ENCODE assay signal across 23 cellular contexts in the genomic region with DNA sequence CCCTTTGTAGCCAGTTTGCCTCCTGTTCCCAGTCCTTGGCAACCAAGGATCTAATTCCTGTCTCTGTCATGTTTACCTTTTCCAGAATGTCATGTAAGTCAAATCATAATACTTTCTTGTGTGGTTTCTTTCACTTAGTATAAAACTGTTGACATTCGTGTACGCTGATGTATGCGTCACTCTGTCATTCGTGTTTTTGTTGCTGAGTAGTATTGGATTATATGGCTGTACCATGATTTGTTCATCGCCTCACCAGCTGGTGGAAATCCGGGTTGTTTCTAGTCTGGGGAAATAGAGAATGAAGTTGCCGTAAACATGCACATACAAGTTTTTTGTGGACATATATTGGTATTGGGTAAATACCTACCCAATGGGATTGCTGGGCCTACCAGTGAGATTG.
A peak's percentile ranks its signal among the peaks of the same experiment; 100 is the strongest.
DNase-seq lines count a peak whose midpoint lies in the region; ATAC-seq and TF ChIP-seq lines count a peak whose summit lies in the region.
"Had no signal": no experiment of that assay in that cellular context is flagged by ENCODE, and none has a peak within 500 bp of the region (broad histone marks: within the 10 kb centered on the region; RNA-seq: fewer than 3 reads in every experiment).

No MANE protein-coding gene starts in this region.

- H4K91ac ChIP-seq in trophoblast cell (ENCODE audit: low read depth, low read length): no peak overlapping the region

- H3K4me3 ChIP-seq in mucosa of rectum (ENCODE audit: low read length in 2 of 2): no peak overlapping the region
- H3K4me3 ChIP-seq in suprapubic skin: no peak overlapping the region
- H3K4me3 ChIP-seq in trophoblast cell (ENCODE audit: low read depth, low read length): no peak overlapping the region
- no peak overlapping the region for H3K4me3 ChIP-seq in right cardiac atrium (ENCODE audit: low read length)
- H3K4me3 ChIP-seq: BLaER1, GM23248, MG63, PC-9, SJSA1 had no signal

- TF ChIP-seq CTCF in WTC11 (IDR thresholded peaks at IDR 0.05) (no peak), suprapubic skin (IDR thresholded peaks at IDR 0.05) (no peak), natural killer cell (IDR thresholded peaks at IDR 0.05) (no peak)

- no peak overlapping the region for H3K4me3 Mint-ChIP-seq in WTC11
- H3K4me3 Mint-ChIP-seq in natural killer cell: no peak overlapping the region
- H3K4me3 Mint-ChIP-seq: CD4-positive, CD25-positive, alpha-beta regulatory T cell; H9 had no signal

- DNase-seq in COLO668 (lab: John Stamatoyannopoulos, UW; ENCODE audit: unreplicated experiment) (peak; percentile 43), WTC11 (ENCODE audit: low spot score) (no peak), suprapubic skin (ENCODE audit: low spot score in 2 of 2) (no peak), trophoblast cell (no peak), natural killer cell (no peak), right cardiac atrium (no peak)
- DNase-seq: 8988T; ACHN; CD4-positive, CD25-positive, alpha-beta regulatory T cell; GM23248; H9; KG1; MG63; NCI-H1105 treated with DMSO at 0.1 percent for 48 hours; NCI-H2107; NCI-H446; NCI-H524 treated with DMSO at 0.1 percent for 48 hours; PC-9 had no signal

- no peak overlapping the region for H2BK120ac ChIP-seq in trophoblast cell (ENCODE audit: insufficient read depth, low read length, poor library complexity)

- H4K8ac ChIP-seq in trophoblast cell (ENCODE audit: low read depth, low read length): no peak overlapping the region

- no peak overlapping the region for H3K23ac ChIP-seq in trophoblast cell (ENCODE audit: low read length)

- no peak overlapping the region for H2AFZ ChIP-seq in trophoblast cell (ENCODE audit: insufficient read depth, low read length, poor library complexity)
- H2AFZ ChIP-seq: GM23248, PC-9 had no signal

- no peaks in the 10 kb centered on the region for H3K79me1 ChIP-seq in trophoblast cell (ENCODE audit: low read length)

- no peaks in the 10 kb centered on the region for H3K36me3 ChIP-seq in mucosa of rectum (ENCODE audit: control insufficient read depth in 2 of 2, insufficient read depth in 2 of 2, low read length in 2 of 2)
- H3K36me3 ChIP-seq in suprapubic skin: no peaks in the 10 kb centered on the region
- no peaks in the 10 kb centered on the region for H3K36me3 ChIP-seq in trophoblast cell (ENCODE audit: control insufficient read depth in 1 of 2, insufficient read depth in 2 of 2, low read length in 2 of 2)
- H3K36me3 ChIP-seq: BLaER1, MG63, SJSA1 had no signal

- intact Hi-C loops in natural killer cell (cut with micrococcal nuclease) (no loop called here), right cardiac atrium (cut with DNase I) (no loop called here)

- WGBS in suprapubic skin: 91% methylated on average over 7 of the region's 7 CpGs
- WGBS in trophoblast cell (ENCODE audit: extremely low coverage, insufficient coverage, insufficient read length): no CpG with 5 or more reads among the region's 7 CpGs
- WGBS in right cardiac atrium: 96% methylated on average over 7 of the region's 7 CpGs

- no peaks in the 10 kb centered on the region for H3K9me3 Mint-ChIP-seq in WTC11
- H3K9me3 Mint-ChIP-seq in natural killer cell: no peaks in the 10 kb centered on the region
- H3K9me3 Mint-ChIP-seq: H9 had no signal

- no peak overlapping the region for H3K4me2 ChIP-seq in trophoblast cell (ENCODE audit: low read length)
- H3K4me2 ChIP-seq: BLaER1 had no signal

- H3K27ac Mint-ChIP-seq in WTC11: peak overlapping the region; percentile 46; the same call in 1 of the 2 replicates
- no peak overlapping the region for H3K27ac Mint-ChIP-seq in natural killer cell
- H3K27ac Mint-ChIP-seq: CD4-positive, CD25-positive, alpha-beta regulatory T cell; H9 had no signal

- H3K79me2 ChIP-seq in trophoblast cell (ENCODE audit: control insufficient read depth, insufficient read depth, low read length, poor library complexity): no peaks in the 10 kb centered on the region

- CTCF ChIA-PET in WTC11 (lab: Charles Lee): interaction anchor here (0.7 kb wide), 1 partner anchor 366 kb away, joined by 3 read pairs; no protein-coding TSS in a partner anchor

- no peaks in the 10 kb centered on the region for H3K27me3 ChIP-seq in mucosa of rectum (ENCODE audit: control insufficient read depth in 2 of 2, insufficient read depth in 2 of 2, low read length in 2 of 2)
- no peaks in the 10 kb centered on the region for H3K27me3 ChIP-seq in suprapubic skin
- no peaks in the 10 kb centered on the region for H3K27me3 ChIP-seq in trophoblast cell (ENCODE audit: insufficient read depth, low read length)
- no peaks in the 10 kb centered on the region for H3K27me3 ChIP-seq in right cardiac atrium (ENCODE audit: control insufficient read depth, insufficient read depth)
- H3K27me3 ChIP-seq: BLaER1, MG63, SJSA1 had no signal

- no peak for TF ChIP-seq POLR2A in suprapubic skin (IDR thresholded peaks at IDR 0.05)

- no peak for ATAC-seq in WTC11
- ATAC-seq in HG03108 (IDR thresholded peaks at IDR 0.05; ENCODE audit: unreplicated experiment): no peak
- no peak for ATAC-seq in natural killer cell
- ATAC-seq in right cardiac atrium: no peak
- ATAC-seq: Right ventricle myocardium inferior had no signal

- no peak overlapping the region for H4K12ac ChIP-seq in trophoblast cell (ENCODE audit: low read depth, low read length)

- H3K4ac ChIP-seq in trophoblast cell (ENCODE audit: low read depth, low read length): no peak overlapping the region

- H3K36me3 Mint-ChIP-seq in WTC11 (no peaks in the 10 kb centered on the region), natural killer cell (no peaks in the 10 kb centered on the region)
- H3K36me3 Mint-ChIP-seq: CD4-positive, CD25-positive, alpha-beta regulatory T cell had no signal

- H2AK5ac ChIP-seq in trophoblast cell (ENCODE audit: low read length): no peak overlapping the region

- no peak for TF ChIP-seq EP300 in suprapubic skin (IDR thresholded peaks at IDR 0.05)

- H3K4me1 ChIP-seq in mucosa of rectum (ENCODE audit: control insufficient read depth in 2 of 2, insufficient read depth in 2 of 2, low read length in 2 of 2): no peaks in the 10 kb centered on the region
- H3K4me1 ChIP-seq in suprapubic skin: peaks cover 46% of the 10 kb centered on the region
- peaks cover 0 to 6% of the 10 kb centered on the region in 2 experiments for H3K4me1 ChIP-seq in trophoblast cell (ENCODE audit: control insufficient read depth in 1 of 2, insufficient read depth in 2 of 2, low read length in 2 of 2)
- peaks cover 3% of the 10 kb centered on the region for H3K4me1 ChIP-seq in right cardiac atrium (ENCODE audit: control insufficient read depth, insufficient read depth, low read length)
- H3K4me1 ChIP-seq: BLaER1 had no signal

- H3K27me3 Mint-ChIP-seq in WTC11 (ENCODE audit: low read depth) (no peaks in the 10 kb centered on the region), natural killer cell (ENCODE audit: low read depth in 2 of 2) (peaks cover 0 to 2% of the 10 kb centered on the region in 2 donors)
- H3K27me3 Mint-ChIP-seq: CD4-positive, CD25-positive, alpha-beta regulatory T cell had no signal

- H2BK5ac ChIP-seq in trophoblast cell (ENCODE audit: low read depth, low read length, poor library complexity): no peak overlapping the region

- H3K9me3 ChIP-seq in mucosa of rectum (ENCODE audit: control insufficient read depth in 2 of 2, low read length in 2 of 2) (no peaks in the 10 kb centered on the region), suprapubic skin (no peaks in the 10 kb centered on the region), trophoblast cell (ENCODE audit: insufficient read depth, low read depth, low read length) (no peaks in the 10 kb centered on the region), right cardiac atrium (ENCODE audit: control insufficient read depth, low read length) (no peaks in the 10 kb centered on the region)
- H3K9me3 ChIP-seq: BLaER1, MG63, SJSA1 had no signal

- peak overlapping the region; percentile 2 to 18 for H3K27ac ChIP-seq in mucosa of rectum (ENCODE audit: low read depth in 2 of 2, low read length in 2 of 2)
- peak overlapping the region; percentile 59 for H3K27ac ChIP-seq in suprapubic skin
- H3K27ac ChIP-seq in trophoblast cell (ENCODE audit: low read depth, low read length): no peak overlapping the region
- no peak overlapping the region for H3K27ac ChIP-seq in right cardiac atrium (ENCODE audit: low read length)
- H3K27ac ChIP-seq: BLaER1, GM23248, SJSA1 had no signal

- POLR2A ChIA-PET in WTC11 (lab: Charles Lee): no interaction called here

- H3K4me1 Mint-ChIP-seq in WTC11 (peaks cover 11% of the 10 kb centered on the region), natural killer cell (peaks cover 7 to 9% of the 10 kb centered on the region in 2 donors)

- no peak overlapping the region for H2BK12ac ChIP-seq in trophoblast cell (ENCODE audit: low read length)

- H3K14ac ChIP-seq in trophoblast cell (ENCODE audit: low read length): no peak overlapping the region

- H3K18ac ChIP-seq in trophoblast cell (ENCODE audit: low read length): no peak overlapping the region

- H3K9ac ChIP-seq in mucosa of rectum (ENCODE audit: low read depth in 1 of 2, low read length in 2 of 2): no peak overlapping the region
- H3K9ac ChIP-seq in trophoblast cell (ENCODE audit: low read length): no peak overlapping the region
- H3K9ac ChIP-seq: BLaER1, GM23248 had no signal

TF ChIP-seq in WTC11, 78 proteins besides CTCF, POLR2A, EP300 and RAD21:
- no peak for TF ChIP-seq CREB1 (CRISPR knock-in tag; IDR thresholded peaks at IDR 0.05)
- no peak for TF ChIP-seq NFATC4 (CRISPR knock-in tag; IDR thresholded peaks at IDR 0.05)
- TF ChIP-seq, protein P1, sequence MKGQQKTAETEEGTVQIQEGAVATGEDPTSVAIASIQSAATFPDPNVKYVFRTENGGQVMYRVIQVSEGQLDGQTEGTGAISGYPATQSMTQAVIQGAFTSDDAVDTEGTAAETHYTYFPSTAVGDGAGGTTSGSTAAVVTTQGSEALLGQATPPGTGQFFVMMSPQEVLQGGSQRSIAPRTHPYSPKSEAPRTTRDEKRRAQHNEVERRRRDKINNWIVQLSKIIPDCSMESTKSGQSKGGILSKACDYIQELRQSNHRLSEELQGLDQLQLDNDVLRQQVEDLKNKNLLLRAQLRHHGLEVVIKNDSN (CRISPR knock-in tag; IDR thresholded peaks at IDR 0.05): no peak
- TF ChIP-seq ESRRA (CRISPR knock-in tag; IDR thresholded peaks at IDR 0.05; ENCODE audit: borderline replicate concordance): no peak

Comparison
In these comparisons a context has a peak if more than half of its experiments do, and no peak if none do; other contexts are left out.
1. H3K27ac ChIP-seq: peak in mucosa of rectum (2 of 2) and suprapubic skin (single experiment); none in trophoblast cell (single experiment) and right cardiac atrium (single experiment).